In the genomic region with DNA sequence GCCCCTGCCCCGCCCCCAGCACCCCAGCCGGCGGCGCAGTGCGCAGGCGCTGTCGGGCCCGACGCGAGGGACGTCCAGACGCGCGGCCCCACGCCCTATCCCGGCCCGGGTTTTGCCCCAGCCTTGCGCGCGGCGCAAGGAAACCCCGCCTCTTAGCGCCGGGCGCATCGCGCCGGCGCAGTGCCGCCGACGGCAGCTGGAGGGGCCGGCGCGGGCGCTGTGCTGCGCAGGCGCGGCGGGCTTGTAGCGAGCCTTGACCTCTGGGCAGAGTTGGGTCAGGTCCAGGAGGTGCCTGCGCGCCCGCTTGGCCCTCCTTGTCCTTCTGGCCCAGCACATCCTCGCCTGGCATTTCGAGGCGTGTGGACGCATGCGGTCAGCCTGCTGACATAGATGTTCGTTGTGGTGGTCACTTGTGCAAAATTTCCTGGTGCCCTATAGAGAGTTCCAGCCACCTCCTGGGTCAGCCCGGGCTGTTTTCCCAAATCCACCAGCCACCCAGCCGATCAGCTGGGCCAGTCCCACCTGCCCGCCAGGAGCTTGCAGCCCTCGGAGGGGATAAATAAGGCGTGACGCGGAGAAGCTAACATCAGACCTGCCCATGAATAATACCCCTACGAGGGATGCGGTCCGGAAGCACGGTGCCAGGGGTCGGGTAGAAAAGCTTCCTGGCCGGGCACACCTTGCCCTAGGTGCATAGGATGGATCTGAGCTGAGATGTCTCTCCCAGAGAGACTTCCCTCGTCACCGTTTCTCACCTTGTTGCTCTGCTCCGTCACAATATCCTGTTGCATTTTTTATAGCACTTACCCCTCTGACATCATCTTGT, we compare ENCODE assay signal across 8 cellular contexts. TPM values are rescaled to one million over a fixed set of nuclear protein-coding genes. Genes with fewer than 3 reads are reported as not detected.
DNase-seq lines count a peak whose midpoint lies in the region; ATAC-seq and TF ChIP-seq lines count a peak whose summit lies in the region.

No MANE protein-coding gene starts in this region.

- peaks cover 9% of the 10 kb centered on the region for H3K36me3 Mint-ChIP-seq in neural crest cell (ENCODE audit: low read depth)

- peak; percentile 95 for ATAC-seq in RWPE2 (ENCODE audit: low read depth)
- ATAC-seq in stimulated activated naive CD8-positive, alpha-beta T cell treated with anti-CD3 and anti-CD28 coated beads, Interleukin-15, amount 100 ng/mL, for 72 hours = peak; percentile 97

- H3K4me3 Mint-ChIP-seq in neural crest cell = peak overlapping the region; percentile 83
- peak overlapping the region; percentile 83 to 95 for H3K4me3 Mint-ChIP-seq in stimulated activated naive CD8-positive, alpha-beta T cell treated with anti-CD3 and anti-CD28 coated beads, Interleukin-15, amount 100 ng/mL, for 72 hours

- no peaks in the 10 kb centered on the region for H3K9me3 Mint-ChIP-seq in neural crest cell
- H3K9me3 Mint-ChIP-seq in stimulated activated naive CD8-positive, alpha-beta T cell treated with anti-CD3 and anti-CD28 coated beads, Interleukin-15, amount 100 ng/mL, for 72 hours = no peaks in the 10 kb centered on the region

- H3K4me3 ChIP-seq in LNCaP clone FGC (ENCODE audit: low read depth, low read length) (peak overlapping the region; percentile 86), RWPE2 (ENCODE audit: severe bottlenecking) (peak overlapping the region; percentile 84)

- no peaks in the 10 kb centered on the region for H3K27me3 ChIP-seq in RWPE2 (ENCODE audit: insufficient read depth, poor library complexity, severe bottlenecking)

- DNase-seq in EL = peak; percentile 93
- peak; percentile 74 for DNase-seq in H4 (ENCODE audit: low spot score)
- DNase-seq in LNCaP clone FGC (ENCODE audit: low read depth) = peak; percentile 67
- DNase-seq in RWPE2 (ENCODE audit: low spot score) = peak; percentile 99
- peak; percentile 94 for DNase-seq in activated effector memory CD4-positive, alpha-beta T cell treated with Interleukin-2 at 50 U/mL for 16 hours
- DNase-seq in fibroblast of the conjunctiva (ENCODE audit: low read depth) = peak; percentile 83
- DNase-seq in neural crest cell (ENCODE audit: low read depth, low spot score) = peak; percentile 87
- DNase-seq in stimulated activated naive CD8-positive, alpha-beta T cell treated with anti-CD3 and anti-CD28 coated beads, Interleukin-15, amount 100 ng/mL, for 72 hours = peak; percentile 95 to 96

- TF ChIP-seq CTCF in LNCaP clone FGC (IDR thresholded peaks at IDR 0.05; ENCODE audit: control insufficient read depth, extremely low read depth, insufficient read depth) (no peak), RWPE2 (IDR thresholded peaks at IDR 0.05; ENCODE audit: poor library complexity, severe bottlenecking) (no peak), neural crest cell (conservative IDR thresholded peaks at IDR 0.05) (no peak)

- H3K9me3 ChIP-seq in RWPE2 (ENCODE audit: severe bottlenecking) = no peaks in the 10 kb centered on the region

- peak overlapping the region; percentile 76 for H3K27ac Mint-ChIP-seq in neural crest cell (ENCODE audit: unreplicated experiment)
- H3K27ac Mint-ChIP-seq in stimulated activated naive CD8-positive, alpha-beta T cell treated with anti-CD3 and anti-CD28 coated beads, Interleukin-15, amount 100 ng/mL, for 72 hours = peak overlapping the region; percentile 96 to 97

- H3K27me3 Mint-ChIP-seq in neural crest cell (ENCODE audit: low read depth) = no peaks in the 10 kb centered on the region
- no peaks in the 10 kb centered on the region for H3K27me3 Mint-ChIP-seq in stimulated activated naive CD8-positive, alpha-beta T cell treated with anti-CD3 and anti-CD28 coated beads, Interleukin-15, amount 100 ng/mL, for 72 hours

- H3K4me1 Mint-ChIP-seq in neural crest cell = peaks cover 36% of the 10 kb centered on the region
- peaks cover 53% of the 10 kb centered on the region for H3K4me1 Mint-ChIP-seq in stimulated activated naive CD8-positive, alpha-beta T cell treated with anti-CD3 and anti-CD28 coated beads, Interleukin-15, amount 100 ng/mL, for 72 hours

- H3K4me1 ChIP-seq in RWPE2 (ENCODE audit: insufficient read depth, poor library complexity, severe bottlenecking) = peaks cover 42% of the 10 kb centered on the region

- peak overlapping the region; percentile 55 for H3K27ac ChIP-seq in RWPE2 (ENCODE audit: poor library complexity, severe bottlenecking)

- H3K36me3 ChIP-seq in RWPE2 (ENCODE audit: low read depth) = peaks cover 38% of the 10 kb centered on the region

RNA-seq across cellular contexts. Expression of a gene that starts 0.4 kb away (rescaled TPM):
- 46.9 and 53.4 TPM in 2 replicates for total RNA-seq in H4 (2014; rRNA removed; shearing (Covaris generic))
- total RNA-seq in neural crest cell = 45.3 and 53.6 TPM in 2 replicates

RNA-seq across cellular contexts. Expression of a gene that starts 10.9 kb away (rescaled TPM):
- total RNA-seq in H4 (2014; rRNA removed; shearing (Covaris generic)) = 45.0 and 50.5 TPM in 2 replicates
- 66.0 and 74.9 TPM in 2 replicates for total RNA-seq in neural crest cell

RNA-seq across cellular contexts. Expression of a gene that starts 23.8 kb away (rescaled TPM):
- total RNA-seq in H4 (2014; rRNA removed; shearing (Covaris generic)) = not detected in 2 replicates
- not detected in 2 replicates for total RNA-seq in neural crest cell

RNA-seq across cellular contexts. Expression of a gene that starts 36.0 kb away (rescaled TPM):
- total RNA-seq in H4 (2014; rRNA removed; shearing (Covaris generic)) = 0.17 and 0.18 TPM in 2 replicates
- 22.7 and 23.6 TPM in 2 replicates for total RNA-seq in neural crest cell

Comparison
In these comparisons a context has a peak if more than half of its experiments do, and no peak if none do; other contexts are left out.
1. Peak in every context shown above with its lines: DNase-seq, ATAC-seq, H3K4me3 ChIP-seq and H3K27ac ChIP-seq.